Comparison of ENCODE assay signal across 8 cellular contexts in genomic region chrX:43817454-43817853, GRCh38.
"Had no signal": no experiment of that assay in that cellular context is flagged by ENCODE, and none has a peak within 500 bp of the region (broad histone marks: within the 10 kb centered on the region; RNA-seq: fewer than 3 reads in every experiment).

No MANE protein-coding gene starts in this region.

- H3K36me3 ChIP-seq: HAP-1 had no signal

- H3K4me3 ChIP-seq: GM23248, HAP-1 had no signal

- H3K4me1 ChIP-seq: HAP-1 had no signal

- ATAC-seq: HCT116, HepG2 had no signal

- H3K27ac ChIP-seq: GM23248, HL-60 had no signal

- FAIRE-seq: HepG2 had no signal

- H3K9me3 ChIP-seq: HAP-1 had no signal

- DNase-seq: GM23248, GOT3, H7, HFFc6 had no signal
